Comparison of ENCODE assay signal across 21 cellular contexts in the genomic region with DNA sequence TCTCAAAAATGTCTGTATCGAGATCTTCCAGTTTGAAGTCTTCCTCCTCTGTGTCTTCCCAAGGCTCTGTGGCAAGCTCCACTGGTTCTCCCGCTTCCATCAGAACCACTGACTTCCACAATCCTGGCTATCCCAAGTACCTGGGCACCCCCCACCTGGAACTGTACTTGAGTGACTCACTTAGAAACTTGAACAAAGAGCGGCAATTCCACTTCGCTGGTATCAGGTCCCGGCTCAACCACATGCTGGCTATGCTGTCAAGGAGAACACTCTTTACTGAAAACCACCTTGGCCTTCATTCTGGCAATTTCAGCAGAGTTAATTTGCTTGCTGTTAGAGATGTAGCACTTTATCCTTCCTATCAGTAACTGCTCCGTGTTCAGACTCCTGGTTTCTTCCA. TPM values are rescaled to one million over a fixed set of nuclear protein-coding genes. Genes with fewer than 3 reads are reported as not detected.
DNase-seq lines count a peak whose midpoint lies in the region; ATAC-seq, FAIRE-seq and TF ChIP-seq lines count a peak whose summit lies in the region.
"Had no signal": no experiment of that assay in that cellular context is flagged by ENCODE, and none has a peak within 500 bp of the region (broad histone marks: within the 10 kb centered on the region; RNA-seq: fewer than 3 reads in every experiment).

No MANE protein-coding gene starts in this region.

- CTCF ChIA-PET in mammary epithelial cell (lab: Charles Lee; ENCODE audit: low non-redundant PET): no interaction called here
- CTCF ChIA-PET in Calu3 (lab: Charles Lee): interaction anchor here (0.6 kb wide), 1 partner anchor 32 kb away, joined by 3 read pairs; no protein-coding TSS in a partner anchor
- CTCF ChIA-PET in K562 (lab: Yijun Ruan, JAX; ENCODE audit: low intra/inter-chr PET ratio): no interaction called here

- no peak for TF ChIP-seq CTCF in mammary epithelial cell (conservative IDR thresholded peaks at IDR 0.05 in 1 of 2, IDR thresholded peaks at IDR 0.05 in 1 of 2; ENCODE audit: extremely low read depth in 1 of 2, insufficient read depth in 1 of 2, low read depth in 1 of 2, low read length in 2 of 2)
- no peak for TF ChIP-seq CTCF in breast epithelium (IDR thresholded peaks at IDR 0.05)
- no peak for TF ChIP-seq CTCF in Calu3 (IDR thresholded peaks at IDR 0.05; ENCODE audit: unreplicated experiment)
- TF ChIP-seq CTCF in K562 (IDR thresholded peaks at IDR 0.05 in 2 of 3, conservative IDR thresholded peaks at IDR 0.05 in 1 of 3; ENCODE audit: insufficient read depth in 2 of 3, low read depth in 1 of 3, low read length in 3 of 3): no peak

- no peaks in the 10 kb centered on the region for H3K9me3 Mint-ChIP-seq in Calu3 (ENCODE audit: low read depth, unreplicated experiment)
- H3K9me3 Mint-ChIP-seq: CD4-positive, CD25-positive, alpha-beta regulatory T cell; CD8-positive, alpha-beta T cell had no signal

- H3K27me3 Mint-ChIP-seq in Calu3 (ENCODE audit: unreplicated experiment): no peaks in the 10 kb centered on the region
- H3K27me3 Mint-ChIP-seq: B cell; CD4-positive, CD25-positive, alpha-beta regulatory T cell had no signal

- dilution Hi-C loops in mammary epithelial cell (cut with HindIII; ENCODE audit: low sequenced_read_pairs): no loop called here

- H3K9me3 ChIP-seq in mammary epithelial cell (replicated peaks; ENCODE audit: insufficient read depth, low read length) (no peaks in the 10 kb centered on the region), breast epithelium (no peaks in the 10 kb centered on the region), K562 (replicated peaks; ENCODE audit: control insufficient read depth, insufficient read depth, low read depth, low read length) (no peaks in the 10 kb centered on the region), stomach smooth muscle (ENCODE audit: control insufficient read depth in 2 of 2, low read length in 2 of 2) (no peaks in the 10 kb centered on the region)
- H3K9me3 ChIP-seq: BLaER1 had no signal

- no peaks in the 10 kb centered on the region for H3K9me1 ChIP-seq in K562 (ENCODE audit: control insufficient read depth, insufficient read depth, low read length)

- H4K20me1 ChIP-seq in mammary epithelial cell (ENCODE audit: insufficient read depth, low read length) (no peaks in the 10 kb centered on the region), K562 (replicated peaks; ENCODE audit: control insufficient read depth, insufficient read depth, low read length) (no peaks in the 10 kb centered on the region)

- TF ChIP-seq POLR2A in breast epithelium (IDR thresholded peaks at IDR 0.05): no peak
- 0 out of 2 replicates have a peak, but pooled peaks have one; percentile 40 for TF ChIP-seq POLR2A in K562 (conservative IDR thresholded peaks at IDR 0.05)

- POLR2A ChIA-PET in K562 (lab: Yijun Ruan, JAX): interaction anchor here (0.7 to 1.7 kb wide), 3 partner anchors 10 to 16 kb away, joined by 3 to 7 read pairs (median 5); a partner anchor contains a TSS

- TF ChIP-seq RAD21 in K562 (CRISPR knock-in tag; conservative IDR thresholded peaks at IDR 0.05 in 1 of 2, IDR thresholded peaks at IDR 0.05 in 1 of 2): no peak

- ATAC-seq in K562 (no peak), HG03457 (IDR thresholded peaks at IDR 0.05; ENCODE audit: unreplicated experiment) (no peak)
- ATAC-seq: CD8-positive, alpha-beta T cell had no signal

- H3K27ac Mint-ChIP-seq in Calu3 (ENCODE audit: unreplicated experiment): no peak overlapping the region
- H3K27ac Mint-ChIP-seq: B cell; CD4-positive, CD25-positive, alpha-beta regulatory T cell; CD8-positive, alpha-beta T cell had no signal

- peaks cover 21% of the 10 kb centered on the region for H3K36me3 ChIP-seq in mammary epithelial cell (ENCODE audit: insufficient read depth, low read length)
- H3K36me3 ChIP-seq in breast epithelium: no peaks in the 10 kb centered on the region
- H3K36me3 ChIP-seq in K562 (ENCODE audit: control insufficient read depth, insufficient read depth, low read length): peaks cover 75% of the 10 kb centered on the region
- peaks cover 32 to 43% of the 10 kb centered on the region in 2 donors for H3K36me3 ChIP-seq in stomach smooth muscle (ENCODE audit: control insufficient read depth in 2 of 2, insufficient read depth in 2 of 2, low read length in 2 of 2)

- BruUV-seq in mammary epithelial cell (replicated peaks; lab: Mats Ljungman, UMichigan) (TSS peak; percentile 27), Calu3 (replicated peaks; lab: Mats Ljungman, UMichigan) (TSS peak; percentile 24), K562 (replicated peaks; lab: Mats Ljungman, UMichigan) (TSS peak; percentile 21)

- intact Hi-C loops in mammary epithelial cell (cut with micrococcal nuclease) (no loop called here), breast epithelium (cut with DNase I; ENCODE audit: low total_unique reads) (loop anchor here (2.0 kb wide), 1 partner anchor 37 kb away; no protein-coding TSS in a partner anchor), Calu3 (cut with micrococcal nuclease; ENCODE audit: unreplicated experiment) (no loop called here), K562 (cut with micrococcal nuclease) (no loop called here)

- FAIRE-seq in K562 (lab: Jason Lieb, UNC): no peak
- FAIRE-seq: GM19239, H1 had no signal

- H3K27me3 ChIP-seq in mammary epithelial cell (ENCODE audit: insufficient read depth, low read length): no peaks in the 10 kb centered on the region
- H3K27me3 ChIP-seq in breast epithelium: no peaks in the 10 kb centered on the region
- no peaks in the 10 kb centered on the region for H3K27me3 ChIP-seq in K562 (ENCODE audit: control insufficient read depth in 2 of 2, insufficient read depth in 2 of 2, low read length in 2 of 2)
- H3K27me3 ChIP-seq in stomach smooth muscle (ENCODE audit: control insufficient read depth in 1 of 2, insufficient read depth in 2 of 2, low read length in 2 of 2): no peaks in the 10 kb centered on the region
- H3K27me3 ChIP-seq: BLaER1 had no signal

- peak; percentile 14 for DNase-seq in mammary epithelial cell
- DNase-seq in breast epithelium (ENCODE audit: low spot score in 2 of 2): no peak
- no peak for DNase-seq in Calu3
- no peak for DNase-seq in K562 (ENCODE audit: extremely low read depth in 1 of 4, low spot score in 3 of 4)
- DNase-seq in UCSD-AML1 (lab: John Stamatoyannopoulos, UW; ENCODE audit: unreplicated experiment): no peak
- no peak for DNase-seq in hippocampal formation (lab: John Stamatoyannopoulos, UW)
- DNase-seq: CD4-positive, CD25-positive, alpha-beta regulatory T cell; CD8-positive, alpha-beta T cell; DMS53; DMS79 treated with DMSO at 0.1 percent for 48 hours; GF-D8; GM23248; H7; HCEC 1CT had no signal

- no peak overlapping the region for H3K4me3 Mint-ChIP-seq in Calu3 (ENCODE audit: low read depth, unreplicated experiment)
- H3K4me3 Mint-ChIP-seq: B cell; CD4-positive, CD25-positive, alpha-beta regulatory T cell; CD8-positive, alpha-beta T cell had no signal

- H3K4me1 ChIP-seq in mammary epithelial cell (ENCODE audit: insufficient read depth, low read length) (no peaks in the 10 kb centered on the region), breast epithelium (no peaks in the 10 kb centered on the region), K562 (replicated peaks in 1 of 2; ENCODE audit: control insufficient read depth in 2 of 2, insufficient read depth in 2 of 2, low read length in 2 of 2) (peaks cover 14 to 19% of the 10 kb centered on the region in 2 experiments), stomach smooth muscle (ENCODE audit: control insufficient read depth, insufficient read depth, low read length) (no peaks in the 10 kb centered on the region)
- H3K4me1 ChIP-seq: BLaER1 had no signal

- TF ChIP-seq EP300 in K562 (IDR thresholded peaks at IDR 0.05; ENCODE audit: low read length): no peak

- no peaks in the 10 kb centered on the region for H3K4me1 Mint-ChIP-seq in Calu3 (ENCODE audit: low read depth, unreplicated experiment)
- H3K4me1 Mint-ChIP-seq: B cell; CD4-positive, CD25-positive, alpha-beta regulatory T cell had no signal

- H3K9ac ChIP-seq in mammary epithelial cell (ENCODE audit: insufficient read depth, low read length) (no peak overlapping the region), K562 (ENCODE audit: insufficient read depth in 1 of 2, low read depth in 2 of 2, low read length in 2 of 2) (no peak overlapping the region), stomach smooth muscle (ENCODE audit: low read length in 2 of 2) (no peak overlapping the region)
- H3K9ac ChIP-seq: BLaER1, GM23248 had no signal

- peaks cover 28% of the 10 kb centered on the region for H3K79me2 ChIP-seq in mammary epithelial cell (ENCODE audit: insufficient read depth, low read length)
- peaks cover 48% of the 10 kb centered on the region for H3K79me2 ChIP-seq in K562 (ENCODE audit: control insufficient read depth, insufficient read depth, low read length)

- H3K4me3 ChIP-seq in mammary epithelial cell (replicated peaks in 1 of 3; ENCODE audit: insufficient read depth in 1 of 3, low read depth in 2 of 3, low read length in 3 of 3) (no peak overlapping the region), breast epithelium (no peak overlapping the region), K562 (no peak overlapping the region), stomach smooth muscle (ENCODE audit: low read length in 2 of 2) (no peak overlapping the region)
- H3K4me3 ChIP-seq: BLaER1, GM23248 had no signal

- in situ Hi-C loops in mammary epithelial cell (cut with MboI; ENCODE audit: low sequenced_read_pairs in 2 of 2): no loop called here
- in situ Hi-C loops in K562 (cut with MboI): no loop called here

- H3K36me3 Mint-ChIP-seq in Calu3 (ENCODE audit: insufficient read depth, unreplicated experiment): peaks cover 56% of the 10 kb centered on the region

- H2AFZ ChIP-seq in mammary epithelial cell (ENCODE audit: low read depth, low read length): no peak overlapping the region
- no peak overlapping the region for H2AFZ ChIP-seq in K562 (ENCODE audit: low read depth, low read length)
- H2AFZ ChIP-seq: GM23248 had no signal

- 96% methylated on average over 6 of the region's 6 CpGs for WGBS in mammary epithelial cell (ENCODE audit: low coverage, missing lambda C conversion rate)
- WGBS in K562 (ENCODE audit: insufficient coverage, low coverage, missing lambda C conversion rate): 93% methylated on average over 6 of the region's 6 CpGs

- H3K4me2 ChIP-seq in mammary epithelial cell (ENCODE audit: insufficient read depth, low read depth, low read length) (no peak overlapping the region), K562 (ENCODE audit: insufficient read depth, low read length) (no peak overlapping the region)
- H3K4me2 ChIP-seq: BLaER1 had no signal

- H3K27ac ChIP-seq in mammary epithelial cell (ENCODE audit: insufficient read depth, low read depth, low read length) (no peak overlapping the region), breast epithelium (no peak overlapping the region), K562 (ENCODE audit: extremely low read depth, low read depth, low read length) (peak overlapping the region; percentile 32; the same call in 2 of the 3 replicates), stomach smooth muscle (ENCODE audit: low read length) (peak overlapping the region; percentile 31)
- H3K27ac ChIP-seq: BLaER1, C4-2B, GM23248 had no signal

RNA-seq across cellular contexts. Expression of a gene that starts 10.0 kb away (rescaled TPM):
- total RNA-seq in mammary epithelial cell (1 to 10 TPM; 8.1 to 9.5 TPM), breast epithelium (10 to 100 TPM; 11.0 to 20.3 (median 20.1) TPM), Calu3 (2022) (18.9 and 19.1 TPM in 2 replicates), K562 (2014; rRNA removed) (14.9 and 15.8 TPM in 2 replicates), K562 (2014; rRNA removed; fragmentation: Illumina TruSeq; extraction: Trizol) (16.3 TPM in 2 replicates), K562 (2015; rRNA removed; fragmentation: Illumina TruSeq; extraction: Trizol) (17.8 and 18.5 TPM in 2 replicates), K562 (2021) (14.7 and 16.9 TPM in 2 replicates)
- polyA plus RNA-seq in mammary epithelial cell (9.2 TPM), K562 (2011; rRNA removed) (25.6 and 27.5 TPM in 2 replicates), K562 (2014; fragmentation: Illumina TruSeq; extraction: Trizol) (20.8 and 24.2 TPM in 2 replicates), K562 (2014; fragmentation: Nextera tagmentation; extraction: Ambion mirVana) (10 to 100 TPM in 1 of 2 experiments, 1 to 10 TPM in 1; 6.5 to 12.0 TPM), K562 (2014; rRNA removed) (18.2 and 23.6 TPM in 2 replicates)
- 13.4 TPM for polyA minus RNA-seq in mammary epithelial cell
- 39.4 and 43.4 TPM in 2 replicates for total RNA-seq in K562 (2011; cell fraction: chromatin; rRNA removed; ENCODE audit: low replicate concordance)
- 22.5 and 28.2 TPM in 2 replicates for total RNA-seq in K562 (2011; cell fraction: nucleolus; rRNA removed)
- 33.8 and 41.0 TPM in 2 replicates for total RNA-seq in K562 (2011; cell fraction: nucleoplasm; rRNA removed)
- polyA plus RNA-seq in K562 (2011; cell fraction: cytosol; rRNA removed): 18.1 and 25.8 TPM in 2 replicates
- polyA plus RNA-seq in K562 (2011; cell fraction: nucleus; rRNA removed): 44.2 and 53.9 TPM in 2 replicates
- 9.0 and 9.1 TPM in 2 replicates for polyA plus RNA-seq in K562 (2012)
- 31.5 and 32.2 TPM in 2 replicates for polyA minus RNA-seq in K562 (2011; rRNA and poly(A)+ RNA removed)
- 12.5 and 13.8 TPM in 2 replicates for polyA minus RNA-seq in K562 (2011; cell fraction: cytosol; rRNA and poly(A)+ RNA removed)
- 19.7 and 32.0 TPM in 2 replicates for polyA minus RNA-seq in K562 (2011; cell fraction: nucleus; rRNA and poly(A)+ RNA removed)

RNA-seq across cellular contexts. Expression of a gene that starts 25.9 kb away (rescaled TPM):
- total RNA-seq in mammary epithelial cell: 10 to 100 TPM in 1 of 2 donors, 1 to 10 TPM in 1; 3.7 to 29.9 TPM
- polyA plus RNA-seq in mammary epithelial cell: 52.5 TPM
- polyA minus RNA-seq in mammary epithelial cell: 31.5 TPM
- under 1 TPM; 0.33 to 0.64 (median 0.59) TPM for total RNA-seq in breast epithelium
- total RNA-seq in Calu3 (2022): 73.0 and 84.0 TPM in 2 replicates
- total RNA-seq in K562 (2011; cell fraction: chromatin; rRNA removed; ENCODE audit: low replicate concordance): 59.8 and 69.3 TPM in 2 replicates
- 58.9 and 62.4 TPM in 2 replicates for total RNA-seq in K562 (2011; cell fraction: nucleolus; rRNA removed)
- 44.0 and 52.1 TPM in 2 replicates for total RNA-seq in K562 (2011; cell fraction: nucleoplasm; rRNA removed)
- total RNA-seq in K562 (2014; rRNA removed): 43.5 and 64.6 TPM in 2 replicates
- 46.0 and 47.2 TPM in 2 replicates for total RNA-seq in K562 (2014; rRNA removed; fragmentation: Illumina TruSeq; extraction: Trizol)
- total RNA-seq in K562 (2015; rRNA removed; fragmentation: Illumina TruSeq; extraction: Trizol): 38.6 TPM in 2 replicates
- total RNA-seq in K562 (2021): 51.9 and 55.6 TPM in 2 replicates
- 66.1 and 79.6 TPM in 2 replicates for polyA plus RNA-seq in K562 (2011; rRNA removed)
- polyA plus RNA-seq in K562 (2011; cell fraction: cytosol; rRNA removed): 57.6 and 77.4 TPM in 2 replicates
- 90.7 and 94.9 TPM in 2 replicates for polyA plus RNA-seq in K562 (2011; cell fraction: nucleus; rRNA removed)
- polyA plus RNA-seq in K562 (2012): 17.9 and 30.5 TPM in 2 replicates
- polyA plus RNA-seq in K562 (2014; fragmentation: Illumina TruSeq; extraction: Trizol): 57.5 and 64.1 TPM in 2 replicates
- 1 to 10 TPM; 8.2 to 9.9 TPM for polyA plus RNA-seq in K562 (2014; fragmentation: Nextera tagmentation; extraction: Ambion mirVana)
- 35.6 and 56.1 TPM in 2 replicates for polyA plus RNA-seq in K562 (2014; rRNA removed)
- 67.6 and 82.6 TPM in 2 replicates for polyA minus RNA-seq in K562 (2011; rRNA and poly(A)+ RNA removed)
- polyA minus RNA-seq in K562 (2011; cell fraction: cytosol; rRNA and poly(A)+ RNA removed): 36.9 and 40.1 TPM in 2 replicates
- polyA minus RNA-seq in K562 (2011; cell fraction: nucleus; rRNA and poly(A)+ RNA removed): 46.3 and 57.0 TPM in 2 replicates

Comparison
In these comparisons a context has a peak if more than half of its experiments do, and no peak if none do; other contexts are left out.
1. H3K27ac ChIP-seq: peak in K562 (single experiment) and stomach smooth muscle (single experiment); none in mammary epithelial cell (single experiment) and breast epithelium (0 of 2).